Comparison of ENCODE assay signal across 27 cellular contexts in the genomic region with DNA sequence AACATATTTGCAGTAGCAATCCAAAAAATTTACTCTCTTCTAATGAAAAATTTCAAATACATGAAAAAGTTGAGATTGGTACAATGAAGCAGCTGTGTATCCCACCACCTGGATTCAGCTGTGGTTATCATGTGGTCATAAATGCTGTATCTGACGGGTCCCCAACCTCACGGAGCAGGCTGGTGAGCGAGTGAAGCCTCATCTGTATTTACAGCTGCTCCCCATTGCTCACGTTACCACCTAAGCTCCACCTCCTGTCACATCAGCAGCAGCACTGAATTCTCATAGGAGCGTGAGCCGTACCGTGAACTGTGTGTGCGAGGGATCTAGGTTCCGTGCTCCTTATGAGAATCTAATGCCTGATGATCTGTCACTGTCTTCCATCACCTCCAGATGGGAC.
"Had no signal": no experiment of that assay in that cellular context is flagged by ENCODE, and none has a peak within 500 bp of the region (broad histone marks: within the 10 kb centered on the region; RNA-seq: fewer than 3 reads in every experiment).

No MANE protein-coding gene starts in this region.

- H3K27me3 ChIP-seq: brain microvascular endothelial cell had no signal

- FAIRE-seq: astrocyte, bronchial epithelial cell, colon, frontal cortex had no signal

- H3K4me3 ChIP-seq: esophagus squamous epithelium had no signal

- H3K4me1 ChIP-seq: esophagus squamous epithelium had no signal

- H3K36me3 ChIP-seq: brain microvascular endothelial cell, esophagus squamous epithelium had no signal

- H3K27ac ChIP-seq: brain microvascular endothelial cell, epithelial cell of prostate, esophagus squamous epithelium had no signal

- DNase-seq: activated CD4-positive, alpha-beta memory T cell treated with anti-CD3 and anti-CD28 coated beads, Interleukin-2, amount 10 ng/mL, durations not matched to agents 7 days and 5 days; activated CD4-positive, alpha-beta T cell treated with anti-CD3 and anti-CD28 coated beads for 4 hours; activated CD4-positive, alpha-beta T cell treated with anti-CD3 and anti-CD28 coated beads, Interleukin-2, amount 10 ng/mL, durations not matched to agents 7 days and 5 days; activated CD4-positive, alpha-beta T cell treated with anti-CD3 and anti-CD28 coated beads, Interleukin-2, amount 50 U/mL, for 4 hours; activated CD4-positive, CD25-positive, alpha-beta regulatory T cell; activated CD4-positive, CD25-positive, alpha-beta regulatory T cell treated with anti-CD3 and anti-CD28 coated beads, Interleukin-2, amount 50 U/mL, for 72 hours; activated CD8-positive, alpha-beta memory T cell treated with anti-CD3 and anti-CD28 coated beads, Interleukin-2, amount 50 U/mL, for 48 hours; activated gamma-delta T cell; activated naive CD4-positive, alpha-beta T cell; activated naive CD4-positive, alpha-beta T cell treated with anti-CD3 and anti-CD28 coated beads, Interleukin-2, amount 50 U/mL, for 16 hours; activated T-cell treated with anti-CD3 and anti-CD28 coated beads for 4 hours; activated T-cell treated with anti-CD3 and anti-CD28 coated beads, Interleukin-2, amount 50 U/mL, for 24 hours; activated T-cell treated with anti-CD3 and anti-CD28 coated beads, Interleukin-2, amount 50 U/mL, for 72 hours; amniotic stem cell; anterior cingulate cortex; brain microvascular endothelial cell; cortex of kidney; dermis blood vessel endothelial cell; effector CD4-positive, alpha-beta T cell; effector memory CD8-positive, alpha-beta T cell; esophagus squamous epithelium; T-helper 2 cell had no signal

- H3K9me3 ChIP-seq: esophagus squamous epithelium had no signal

- ATAC-seq: activated T-cell treated with anti-CD3 and anti-CD28 coated beads, Interleukin-2, amount 50 U/mL, for 72 hours; effector memory CD8-positive, alpha-beta T cell had no signal
